In the genomic region with DNA sequence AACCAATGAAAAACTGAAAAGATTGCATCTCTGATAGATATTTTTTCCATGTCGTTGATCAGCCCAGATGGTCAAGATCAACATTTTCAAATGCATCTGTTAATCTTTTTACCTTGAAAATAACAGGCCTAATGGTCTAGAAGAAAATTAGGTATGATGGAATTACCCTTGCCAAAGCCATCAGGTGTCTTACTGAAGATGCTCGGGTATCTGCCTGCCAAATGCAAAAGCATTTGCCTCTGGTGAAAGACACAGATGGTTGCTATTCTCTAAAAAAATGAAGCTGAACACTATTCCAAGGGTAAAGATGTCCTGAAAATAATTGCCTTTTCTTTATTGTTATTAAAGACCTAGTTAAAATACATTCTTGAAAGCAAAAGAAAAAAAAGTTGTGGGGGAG, we compare ENCODE assay signal across 25 cellular contexts.
"Had no signal": no experiment of that assay in that cellular context is flagged by ENCODE, and none has a peak within 500 bp of the region (broad histone marks: within the 10 kb centered on the region; RNA-seq: fewer than 3 reads in every experiment).

No MANE protein-coding gene starts in this region.

- H3K27ac Mint-ChIP-seq: activated CD4-positive, alpha-beta memory T cell treated with anti-CD3 and anti-CD28 coated beads for 36 hours; activated CD4-positive, alpha-beta T cell treated with anti-CD3 and anti-CD28 coated beads for 36 hours; activated CD4-positive, alpha-beta T cell treated with anti-CD3 and anti-CD28 coated beads, Interleukin-2, amount 10 ng/mL, durations not matched to agents 24 days and 14 days; activated naive CD8-positive, alpha-beta T cell; activated T-cell treated with anti-CD3 and anti-CD28 coated beads, Interleukin-2, amount 50 U/mL, for 24 hours; activated T-cell treated with anti-CD3 and anti-CD28 coated beads, Interleukin-2, amount 50 U/mL, for 72 hours; endodermal cell had no signal

- H3K27me3 Mint-ChIP-seq: activated CD4-positive, alpha-beta memory T cell treated with anti-CD3 and anti-CD28 coated beads for 36 hours; activated CD4-positive, alpha-beta T cell treated with anti-CD3 and anti-CD28 coated beads for 36 hours; activated CD4-positive, alpha-beta T cell treated with anti-CD3 and anti-CD28 coated beads, Interleukin-2, amount 10 ng/mL, durations not matched to agents 24 days and 14 days; activated naive CD8-positive, alpha-beta T cell; activated T-cell treated with anti-CD3 and anti-CD28 coated beads, Interleukin-2, amount 50 U/mL, for 24 hours had no signal

- H3K27me3 ChIP-seq: cardiac muscle cell, heart left ventricle had no signal

- H3K4me1 Mint-ChIP-seq: activated CD4-positive, alpha-beta T cell treated with anti-CD3 and anti-CD28 coated beads for 36 hours had no signal

- H3K9me3 Mint-ChIP-seq: endodermal cell had no signal

- H3K4me3 ChIP-seq: cardiac muscle cell, heart left ventricle had no signal

- H3K27ac ChIP-seq: cardiac muscle cell, heart left ventricle had no signal

- H3K4me3 Mint-ChIP-seq: activated CD4-positive, alpha-beta memory T cell treated with anti-CD3 and anti-CD28 coated beads for 36 hours; activated CD4-positive, alpha-beta T cell treated with anti-CD3 and anti-CD28 coated beads for 36 hours; activated CD4-positive, alpha-beta T cell treated with anti-CD3 and anti-CD28 coated beads, Interleukin-2, amount 10 ng/mL, durations not matched to agents 24 days and 14 days; activated naive CD8-positive, alpha-beta T cell; activated T-cell treated with anti-CD3 and anti-CD28 coated beads, Interleukin-2, amount 50 U/mL, for 24 hours; activated T-cell treated with anti-CD3 and anti-CD28 coated beads, Interleukin-2, amount 50 U/mL, for 72 hours; endodermal cell had no signal

- DNase-seq: activated CD4-positive, alpha-beta memory T cell treated with anti-CD3 and anti-CD28 coated beads for 36 hours; activated CD4-positive, alpha-beta T cell treated with anti-CD3 and anti-CD28 coated beads for 36 hours; activated CD4-positive, alpha-beta T cell treated with anti-CD3 and anti-CD28 coated beads, Interleukin-2, amount 10 ng/mL, durations not matched to agents 24 days and 14 days; activated CD4-positive, CD25-positive, alpha-beta regulatory T cell; activated CD4-positive, CD25-positive, alpha-beta regulatory T cell treated with anti-CD3 and anti-CD28 coated beads, Interleukin-2, amount 50 U/mL, for 72 hours; activated CD8-positive, alpha-beta memory T cell treated with anti-CD3 and anti-CD28 coated beads, Interleukin-2, amount 50 U/mL, for 48 hours; activated effector memory CD4-positive, alpha-beta T cell treated with Interleukin-2 at 50 U/mL for 16 hours; activated gamma-delta T cell treated with Interleukin-2 at 50 U/mL for 16 hours; activated naive CD4-positive, alpha-beta T cell treated with anti-CD3 and anti-CD28 coated beads, Interleukin-2, amount 50 U/mL, for 16 hours; activated naive CD4-positive, alpha-beta T cell treated with Interleukin-2 at 50 U/mL for 16 hours; activated T-cell treated with anti-CD3 and anti-CD28 coated beads for 4 hours; activated T-cell treated with anti-CD3 and anti-CD28 coated beads, Interleukin-2, amount 50 U/mL, for 24 hours; activated T-cell treated with anti-CD3 and anti-CD28 coated beads, Interleukin-2, amount 50 U/mL, for 72 hours; amniotic stem cell; anterior cingulate cortex; central memory CD4-positive, alpha-beta T cell; cortex of kidney; dermis blood vessel endothelial cell; effector CD8-positive, alpha-beta T cell; endodermal cell; foreskin fibroblast; heart left ventricle; T-helper 2 cell had no signal
